ENCODE assay signal across 10 cellular contexts in the genomic region with DNA sequence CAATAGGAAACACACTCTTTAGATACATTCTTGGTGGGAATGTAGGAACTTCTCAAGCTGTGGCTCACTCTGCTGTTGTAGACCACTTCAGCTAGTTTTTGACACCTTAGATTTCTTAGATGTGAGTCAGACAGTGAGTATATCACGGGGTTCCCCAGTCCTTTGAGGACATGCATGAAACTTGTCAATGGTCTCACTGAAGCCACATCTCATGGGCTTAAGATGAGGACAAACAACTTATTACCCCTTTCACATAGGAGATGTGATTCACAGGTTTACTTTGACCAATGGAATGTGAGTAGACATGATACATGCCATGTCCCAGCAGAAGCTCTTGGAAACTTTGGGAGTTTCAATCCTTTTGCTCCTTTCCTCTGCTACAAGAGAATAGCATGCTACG.
DNase-seq lines count a peak whose midpoint lies in the region; ATAC-seq and TF ChIP-seq lines count a peak whose summit lies in the region.
"Had no signal": no experiment of that assay in that cellular context is flagged by ENCODE, and none has a peak within 500 bp of the region (broad histone marks: within the 10 kb centered on the region; RNA-seq: fewer than 3 reads in every experiment).

No MANE protein-coding gene starts in this region.

- no peak overlapping the region for H3K27ac ChIP-seq in RWPE1

- H3K9me3 Mint-ChIP-seq in activated T-cell treated with anti-CD3 and anti-CD28 coated beads, Interleukin-2, amount 50 U/mL, for 4 hours: no peaks in the 10 kb centered on the region
- H3K9me3 Mint-ChIP-seq in stimulated activated memory B cell treated with anti-CD40 and anti-IgM and Interleukin-4, amounts not matched to agents 10 μg/mL and 1 μg/mL and 100 μg/mL, for 72 hours: no peaks in the 10 kb centered on the region

- CTCF ChIA-PET in RWPE1 (lab: Yijun Ruan, JAX): interaction anchor here (0.6 kb wide), 1 partner anchor 9 kb away, joined by 3 read pairs; no protein-coding TSS in a partner anchor

- ATAC-seq in activated T-cell treated with anti-CD3 and anti-CD28 coated beads, Interleukin-2, amount 50 U/mL, for 4 hours: peak; percentile 77 to 82
- ATAC-seq in HG02759 (IDR thresholded peaks at IDR 0.05; ENCODE audit: unreplicated experiment) (peak; percentile 93), T-helper 17 cell (no peak)
- peak; percentile 67 for ATAC-seq in stimulated activated memory B cell treated with anti-CD40 and anti-IgM and Interleukin-4, amounts not matched to agents 10 μg/mL and 1 μg/mL and 100 μg/mL, for 72 hours

- POLR2A ChIA-PET in RWPE1 (lab: Yijun Ruan, JAX; ENCODE audit: low non-redundant PET): no interaction called here

- no peak for DNase-seq in activated T-cell treated with anti-CD3 and anti-CD28 coated beads, Interleukin-2, amount 50 U/mL, for 4 hours
- DNase-seq in activated T-cell treated with anti-CD3 and anti-CD28 coated beads for 4 hours (no peak), RWPE1 (ENCODE audit: low spot score) (peak; percentile 13), NCI-H146 (lab: John Stamatoyannopoulos, UW) (no peak), DMS114 treated with DMSO at 0.1 percent for 48 hours (lab: John Stamatoyannopoulos, UW; ENCODE audit: unreplicated experiment) (no peak), T-helper 17 cell (no peak)
- DNase-seq: activated CD4-positive, CD25-positive, alpha-beta regulatory T cell; NCI-H2107 had no signal

- no peaks in the 10 kb centered on the region for H3K9me3 ChIP-seq in T-helper 17 cell (ENCODE audit: control insufficient read depth, low read length, poor library complexity, severe bottlenecking)

- no peak for TF ChIP-seq CTCF in RWPE1 (conservative IDR thresholded peaks at IDR 0.05; ENCODE audit: low read depth)

- H3K4me1 Mint-ChIP-seq in activated T-cell treated with anti-CD3 and anti-CD28 coated beads, Interleukin-2, amount 50 U/mL, for 4 hours (ENCODE audit: low read depth): peaks cover 28% of the 10 kb centered on the region
- peaks cover 6% of the 10 kb centered on the region for H3K4me1 Mint-ChIP-seq in stimulated activated memory B cell treated with anti-CD40 and anti-IgM and Interleukin-4, amounts not matched to agents 10 μg/mL and 1 μg/mL and 100 μg/mL, for 72 hours
- H3K4me1 Mint-ChIP-seq in T-helper 17 cell: peaks cover 31% of the 10 kb centered on the region

- no peak overlapping the region for H3K4me3 Mint-ChIP-seq in activated T-cell treated with anti-CD3 and anti-CD28 coated beads, Interleukin-2, amount 50 U/mL, for 4 hours
- H3K4me3 Mint-ChIP-seq in stimulated activated memory B cell treated with anti-CD40 and anti-IgM and Interleukin-4, amounts not matched to agents 10 μg/mL and 1 μg/mL and 100 μg/mL, for 72 hours: no peak overlapping the region
- H3K4me3 Mint-ChIP-seq in T-helper 17 cell: no peak overlapping the region

- peaks cover 2% of the 10 kb centered on the region for H3K36me3 Mint-ChIP-seq in activated T-cell treated with anti-CD3 and anti-CD28 coated beads, Interleukin-2, amount 50 U/mL, for 4 hours (ENCODE audit: insufficient read depth)
- peaks cover 7% of the 10 kb centered on the region for H3K36me3 Mint-ChIP-seq in stimulated activated memory B cell treated with anti-CD40 and anti-IgM and Interleukin-4, amounts not matched to agents 10 μg/mL and 1 μg/mL and 100 μg/mL, for 72 hours
- peaks cover 9% of the 10 kb centered on the region for H3K36me3 Mint-ChIP-seq in T-helper 17 cell (ENCODE audit: low read depth)

- no peak overlapping the region for H3K27ac Mint-ChIP-seq in stimulated activated memory B cell treated with anti-CD40 and anti-IgM and Interleukin-4, amounts not matched to agents 10 μg/mL and 1 μg/mL and 100 μg/mL, for 72 hours
- H3K27ac Mint-ChIP-seq in T-helper 17 cell: no peak overlapping the region

- no peaks in the 10 kb centered on the region for H3K27me3 Mint-ChIP-seq in activated T-cell treated with anti-CD3 and anti-CD28 coated beads, Interleukin-2, amount 50 U/mL, for 4 hours (ENCODE audit: low read depth)
- no peaks in the 10 kb centered on the region for H3K27me3 Mint-ChIP-seq in stimulated activated memory B cell treated with anti-CD40 and anti-IgM and Interleukin-4, amounts not matched to agents 10 μg/mL and 1 μg/mL and 100 μg/mL, for 72 hours
- no peaks in the 10 kb centered on the region for H3K27me3 Mint-ChIP-seq in T-helper 17 cell
